1 cellular context compared by ENCODE assay signal in genomic region chr6:127343753-127344659, GRCh38.
TF ChIP-seq lines count a peak whose summit lies in the region.

No MANE protein-coding gene starts in this region.

TF ChIP-seq in HepG2, 621 proteins besides CTCF, POLR2A, EP300 and RAD21 (continued from another document):
- TF ChIP-seq, protein P1, sequence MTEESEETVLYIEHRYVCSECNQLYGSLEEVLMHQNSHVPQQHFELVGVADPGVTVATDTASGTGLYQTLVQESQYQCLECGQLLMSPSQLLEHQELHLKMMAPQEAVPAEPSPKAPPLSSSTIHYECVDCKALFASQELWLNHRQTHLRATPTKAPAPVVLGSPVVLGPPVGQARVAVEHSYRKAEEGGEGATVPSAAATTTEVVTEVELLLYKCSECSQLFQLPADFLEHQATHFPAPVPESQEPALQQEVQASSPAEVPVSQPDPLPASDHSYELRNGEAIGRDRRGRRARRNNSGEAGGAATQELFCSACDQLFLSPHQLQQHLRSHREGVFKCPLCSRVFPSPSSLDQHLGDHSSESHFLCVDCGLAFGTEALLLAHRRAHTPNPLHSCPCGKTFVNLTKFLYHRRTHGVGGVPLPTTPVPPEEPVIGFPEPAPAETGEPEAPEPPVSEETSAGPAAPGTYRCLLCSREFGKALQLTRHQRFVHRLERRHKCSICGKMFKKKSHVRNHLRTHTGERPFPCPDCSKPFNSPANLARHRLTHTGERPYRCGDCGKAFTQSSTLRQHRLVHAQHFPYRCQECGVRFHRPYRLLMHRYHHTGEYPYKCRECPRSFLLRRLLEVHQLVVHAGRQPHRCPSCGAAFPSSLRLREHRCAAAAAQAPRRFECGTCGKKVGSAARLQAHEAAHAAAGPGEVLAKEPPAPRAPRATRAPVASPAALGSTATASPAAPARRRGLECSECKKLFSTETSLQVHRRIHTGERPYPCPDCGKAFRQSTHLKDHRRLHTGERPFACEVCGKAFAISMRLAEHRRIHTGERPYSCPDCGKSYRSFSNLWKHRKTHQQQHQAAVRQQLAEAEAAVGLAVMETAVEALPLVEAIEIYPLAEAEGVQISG (CRISPR knock-in tag; IDR thresholded peaks at IDR 0.05) = no peak
- no peak for TF ChIP-seq ZNF781 (CRISPR knock-in tag; IDR thresholded peaks at IDR 0.05; ENCODE audit: borderline replicate concordance, not compliant biosample characterization)
- TF ChIP-seq AKNA (CRISPR knock-in tag; IDR thresholded peaks at IDR 0.05; ENCODE audit: borderline replicate concordance) = no peak
- TF ChIP-seq, protein P2, sequence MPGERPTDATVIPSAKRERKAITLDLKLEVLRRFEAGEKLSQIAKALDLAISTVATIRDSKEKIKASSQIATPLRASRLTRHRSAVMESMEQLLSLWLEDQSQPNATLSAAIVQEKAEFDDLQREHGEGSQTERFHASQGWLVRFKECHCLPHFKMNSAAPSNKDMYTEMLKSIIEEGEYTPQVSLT (CRISPR knock-in tag; IDR thresholded peaks at IDR 0.05; ENCODE audit: borderline replicate concordance, low read depth) = 0 out of 2 replicates have a peak, but pooled peaks have one; percentile 0
- no peak for TF ChIP-seq HIVEP1 (CRISPR knock-in tag; IDR thresholded peaks at IDR 0.05)
- TF ChIP-seq NR3C1 (CRISPR knock-in tag; IDR thresholded peaks at IDR 0.05) = no peak
- no peak for TF ChIP-seq HNF4A (CRISPR knock-in tag; IDR thresholded peaks at IDR 0.05)
- no peak for TF ChIP-seq ZNF547 (CRISPR knock-in tag; IDR thresholded peaks at IDR 0.05)
- no peak for TF ChIP-seq TAF15 (IDR thresholded peaks at IDR 0.05; ENCODE audit: low read depth, low read length, poor library complexity, severe bottlenecking)
- no peak for TF ChIP-seq ZNF589 (CRISPR knock-in tag; conservative IDR thresholded peaks at IDR 0.05)
- no peak for TF ChIP-seq KLF12 (CRISPR knock-in tag; IDR thresholded peaks at IDR 0.05; ENCODE audit: borderline replicate concordance)
- TF ChIP-seq ZNF232 (CRISPR knock-in tag; IDR thresholded peaks at IDR 0.05; ENCODE audit: borderline replicate concordance) = no peak
- TF ChIP-seq ESRRA (CRISPR knock-in tag; IDR thresholded peaks at IDR 0.05; ENCODE audit: low read depth) = 0 out of 2 replicates have a peak, but pooled peaks have one; percentile 22
